In genomic region chr6:90816764-90817163, GRCh38 we compare ENCODE assay signal across 23 cellular contexts.
"Had no signal": no experiment of that assay in that cellular context is flagged by ENCODE, and none has a peak within 500 bp of the region (broad histone marks: within the 10 kb centered on the region; RNA-seq: fewer than 3 reads in every experiment).

No MANE protein-coding gene starts in this region.

- H3K4me1 ChIP-seq: colonic mucosa, esophagus muscularis mucosa, esophagus squamous epithelium, foreskin keratinocyte, gastrocnemius medialis, gastroesophageal sphincter, heart left ventricle, heart right ventricle had no signal

- H3K4me3 ChIP-seq: colonic mucosa, coronary artery, dorsolateral prefrontal cortex, esophagus muscularis mucosa, esophagus squamous epithelium, gastrocnemius medialis, gastroesophageal sphincter, heart left ventricle, heart right ventricle had no signal

- H3K36me3 ChIP-seq: colonic mucosa, esophagus muscularis mucosa, esophagus squamous epithelium, gastrocnemius medialis, gastroesophageal sphincter, heart left ventricle, heart right ventricle had no signal

- H3K27me3 ChIP-seq: colonic mucosa, esophagus muscularis mucosa, esophagus squamous epithelium, foreskin keratinocyte, gastrocnemius medialis, gastroesophageal sphincter, heart left ventricle, heart right ventricle had no signal

- DNase-seq: colonic mucosa; cortex of kidney; dermis blood vessel endothelial cell; dorsolateral prefrontal cortex; effector CD4-positive, alpha-beta T cell; effector CD8-positive, alpha-beta T cell; effector memory CD4-positive, alpha-beta T cell; effector memory CD8-positive, alpha-beta T cell; endodermal cell; erythroblast; esophagus squamous epithelium; foreskin fibroblast; foreskin keratinocyte; foreskin melanocyte; gastrocnemius medialis; glutamatergic neuron; head of caudate nucleus; heart left ventricle; heart right ventricle had no signal

- H3K27ac ChIP-seq: colonic mucosa, coronary artery, dorsolateral prefrontal cortex, epithelial cell of prostate, esophagus muscularis mucosa, esophagus squamous epithelium, foreskin keratinocyte, gastrocnemius medialis, gastroesophageal sphincter, heart left ventricle, heart right ventricle had no signal
